24 cellular contexts compared by ENCODE assay signal in genomic region chr7:70374772-70375533, GRCh38.
DNase-seq lines count a peak whose midpoint lies in the region; ATAC-seq, FAIRE-seq and TF ChIP-seq lines count a peak whose summit lies in the region.
"Had no signal": no experiment of that assay in that cellular context is flagged by ENCODE, and none has a peak within 500 bp of the region (broad histone marks: within the 10 kb centered on the region; RNA-seq: fewer than 3 reads in every experiment).

No MANE protein-coding gene starts in this region.

- ATAC-seq in GM21423 (IDR thresholded peaks at IDR 0.05; ENCODE audit: unreplicated experiment) = no peak

- H3K4me3 ChIP-seq in MG63 (no peak overlapping the region), bronchial epithelial cell (ENCODE audit: low read depth, low read length) (no peak overlapping the region), Peyer's patch (no peak overlapping the region), prostate gland (no peak overlapping the region)
- H3K4me3 ChIP-seq: PC-9 had no signal

- TF ChIP-seq CTCF in bronchial epithelial cell (IDR thresholded peaks at IDR 0.05; ENCODE audit: insufficient read depth, low read length, severe bottlenecking) = no peak
- no peak for TF ChIP-seq CTCF in Peyer's patch (IDR thresholded peaks at IDR 0.05)
- TF ChIP-seq CTCF in prostate gland (IDR thresholded peaks at IDR 0.05) = no peak

- WGBS in prostate gland = 89% methylated on average over 6 of the region's 6 CpGs

- no peaks in the 10 kb centered on the region for H3K4me1 ChIP-seq in Peyer's patch
- H3K4me1 ChIP-seq in prostate gland (replicated peaks) = no peaks in the 10 kb centered on the region

- H3K27ac ChIP-seq in Peyer's patch (no peak overlapping the region), prostate gland (no peak overlapping the region)
- H3K27ac ChIP-seq: PC-9 had no signal

- TF ChIP-seq POLR2A in Peyer's patch (IDR thresholded peaks at IDR 0.05) (no peak), prostate gland (IDR thresholded peaks at IDR 0.05) (no peak)

- H3K36me3 ChIP-seq in MG63 = no peaks in the 10 kb centered on the region
- H3K36me3 ChIP-seq in bronchial epithelial cell (ENCODE audit: control insufficient read depth, insufficient read depth, low read length) = no peaks in the 10 kb centered on the region
- H3K36me3 ChIP-seq in Peyer's patch = no peaks in the 10 kb centered on the region
- no peaks in the 10 kb centered on the region for H3K36me3 ChIP-seq in prostate gland

- DNase-seq in NCI-H2196 (lab: John Stamatoyannopoulos, UW; ENCODE audit: unreplicated experiment) = peak; percentile 4
- DNase-seq in NCI-H2196 treated with DMSO at 0.1 percent for 48 hours (lab: John Stamatoyannopoulos, UW; ENCODE audit: unreplicated experiment) = no peak
- DNase-seq in MG63 = peak; percentile 19
- no peak for DNase-seq in bronchial epithelial cell (ENCODE audit: low read depth)
- DNase-seq in posterior vena cava (ENCODE audit: low spot score) = peak; percentile 51
- DNase-seq in Peyer's patch = no peak
- DNase-seq in prostate gland (ENCODE audit: low spot score) = no peak
- DNase-seq: 8988T, ACHN, Calu3, H7, KBM-7, MM.1S, NCI-H2029, NCI-H226, NCI-H510A treated with DMSO at 0.1 percent for 48 hours, NCI-H748 treated with DMSO at 0.1 percent for 48 hours, PC-9, RPMI8226, SHP77, SW 1271 had no signal

- peak; percentile 92 for FAIRE-seq in bronchial epithelial cell (lab: Jason Lieb, UNC)
- FAIRE-seq: GM18507, HTR-8/SVneo had no signal

- H3K9me3 ChIP-seq in MG63 (no peaks in the 10 kb centered on the region), Peyer's patch (no peaks in the 10 kb centered on the region), prostate gland (no peaks in the 10 kb centered on the region)

- no peaks in the 10 kb centered on the region for H3K27me3 ChIP-seq in MG63
- no peaks in the 10 kb centered on the region for H3K27me3 ChIP-seq in bronchial epithelial cell (ENCODE audit: control insufficient read depth, insufficient read depth, low read length)
- H3K27me3 ChIP-seq in Peyer's patch = no peaks in the 10 kb centered on the region
- H3K27me3 ChIP-seq in prostate gland (replicated peaks; ENCODE audit: insufficient read depth) = no peaks in the 10 kb centered on the region

- intact Hi-C loops in posterior vena cava (cut with DNase I) (no loop called here), prostate gland (cut with DNase I) (no loop called here)

Comparison
In these comparisons a context has a peak if more than half of its experiments do, and no peak if none do; other contexts are left out.
1. DNase-seq: peak in NCI-H2196 (single experiment), MG63 (single experiment) and posterior vena cava (single experiment); none in NCI-H2196 treated with DMSO at 0.1 percent for 48 hours (single experiment), bronchial epithelial cell (single experiment), Peyer's patch (0 of 3) and prostate gland (single experiment).